ENCODE assay signal across 9 cellular contexts in the genomic region with DNA sequence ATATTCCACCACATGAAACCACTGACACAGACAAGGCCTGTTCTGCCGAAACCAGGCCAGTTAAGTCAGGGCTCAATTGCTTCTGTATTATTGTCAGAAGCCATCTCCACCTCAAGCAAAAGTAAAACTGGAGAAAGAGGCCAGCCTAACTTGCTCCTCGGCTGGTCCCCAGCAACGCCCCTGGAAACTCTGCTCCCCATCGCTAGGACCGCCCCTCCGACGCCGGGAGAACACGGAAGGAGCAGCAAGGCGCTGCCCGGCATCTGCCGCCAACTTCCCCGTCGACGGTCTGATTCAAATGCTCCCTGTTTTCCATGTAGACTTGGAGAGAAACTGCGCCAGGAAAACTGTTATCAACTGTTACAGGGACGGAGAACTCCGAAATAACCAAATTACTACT. TPM values are rescaled to one million over a fixed set of nuclear protein-coding genes. Genes with fewer than 3 reads are reported as not detected.
DNase-seq lines count a peak whose midpoint lies in the region; ATAC-seq and TF ChIP-seq lines count a peak whose summit lies in the region.
"Not testable (repeated sequence)": the region's sequence is repeated elsewhere in the genome, so short reads cannot be mapped to it uniquely, and the experiment has no call there.
"Had no signal": no experiment of that assay in that cellular context is flagged by ENCODE, and none has a peak within 500 bp of the region (broad histone marks: within the 10 kb centered on the region; RNA-seq: fewer than 3 reads in every experiment).

No MANE protein-coding gene starts in this region.

- DNase-seq in OCI-LY7 (ENCODE audit: low spot score) (peak; percentile 24), fibroblast of mammary gland (ENCODE audit: low read depth) (peak; percentile 6)
- DNase-seq in activated naive CD4-positive, alpha-beta T cell treated with anti-CD3 and anti-CD28 coated beads, Interleukin-2, amount 10 ng/mL, durations not matched to agents 7 days and 5 days: peak; percentile 25
- not testable (repeated sequence) for DNase-seq in stimulated activated naive CD8-positive, alpha-beta T cell treated with anti-CD3 and anti-CD28 coated beads, Interleukin-15, Interleukin-2, amounts not matched to agents 100 U/mL and 50 U/mL, for 24 hours

- H3K4me3 ChIP-seq in DOHH2 (ENCODE audit: low read length): peak overlapping the region; percentile 75
- peak overlapping the region; percentile 77 for H3K4me3 ChIP-seq in OCI-LY7 (ENCODE audit: low read depth, low read length, poor library complexity, severe bottlenecking)
- H3K4me3 ChIP-seq in fibroblast of mammary gland (ENCODE audit: control insufficient read depth, low read depth, low read length): peak overlapping the region; percentile 56
- H3K4me3 ChIP-seq in mesodermal cell (ENCODE audit: extremely low read depth, insufficient read depth, low read length, poor library complexity, severe bottlenecking): peak overlapping the region; percentile 43

- H3K9me3 ChIP-seq in DOHH2 (ENCODE audit: control insufficient read depth, insufficient read depth, low read length); OCI-LY7 (ENCODE audit: low read length); mesodermal cell (ENCODE audit: control insufficient read depth, low read length): not testable (repeated sequence)

- H3K4me1 Mint-ChIP-seq in activated naive CD4-positive, alpha-beta T cell treated with anti-CD3 and anti-CD28 coated beads, Interleukin-2, amount 10 ng/mL, durations not matched to agents 7 days and 5 days: peaks cover 15% of the 10 kb centered on the region

- BruUV-seq in OCI-LY7 (replicated peaks; lab: Mats Ljungman, UMichigan): not testable (repeated sequence)

- H4K20me1 ChIP-seq in DOHH2 (ENCODE audit: control insufficient read depth, insufficient read depth, low read depth, low read length); OCI-LY7 (ENCODE audit: insufficient read depth, low read length): not testable (repeated sequence)

- not testable (repeated sequence) for H3K27me3 Mint-ChIP-seq in activated naive CD4-positive, alpha-beta T cell treated with anti-CD3 and anti-CD28 coated beads, Interleukin-2, amount 10 ng/mL, durations not matched to agents 7 days and 5 days

- H3K36me3 ChIP-seq in DOHH2 (ENCODE audit: control insufficient read depth, low read length); OCI-LY7 (ENCODE audit: insufficient read depth, low read length); mesodermal cell (ENCODE audit: control insufficient read depth, insufficient read depth, low read length): not testable (repeated sequence)

- H3K9me2 ChIP-seq in DOHH2 (replicated peaks; ENCODE audit: control insufficient read depth, low read length); OCI-LY7 (ENCODE audit: insufficient read depth, low read length): not testable (repeated sequence)

- H3K27me3 ChIP-seq in DOHH2 (ENCODE audit: control insufficient read depth, low read length): not testable (repeated sequence)

- H3K4me2 ChIP-seq in DOHH2 (ENCODE audit: low read length) (peak overlapping the region; percentile 69), OCI-LY7 (ENCODE audit: low read length) (peak overlapping the region; percentile 70)

- H3K4me3 Mint-ChIP-seq in activated naive CD4-positive, alpha-beta T cell treated with anti-CD3 and anti-CD28 coated beads, Interleukin-2, amount 10 ng/mL, durations not matched to agents 7 days and 5 days: peak overlapping the region; percentile 82

- no CpG with 5 or more reads among the region's 18 CpGs for WGBS in mesodermal cell (ENCODE audit: insufficient coverage in 2 of 2), 2 experiments

- CTCF ChIA-PET in OCI-LY7 (lab: Charles Lee; ENCODE audit: unreplicated experiment); activated naive CD4-positive, alpha-beta T cell treated with anti-CD3 and anti-CD28 coated beads, Interleukin-2, amount 10 ng/mL, durations not matched to agents 7 days and 5 days (lab: Charles Lee): not testable (repeated sequence)

- H3K79me2 ChIP-seq in DOHH2 (ENCODE audit: control insufficient read depth, low read length) (peaks cover 52% of the 10 kb centered on the region), OCI-LY7 (ENCODE audit: insufficient read depth, low read depth, low read length) (peaks cover 35% of the 10 kb centered on the region)

- H3K27ac ChIP-seq in DOHH2 (ENCODE audit: low read depth, low read length) (0 out of 2 replicates have a peak overlapping the region, but pooled peaks have one; percentile 35), OCI-LY7 (ENCODE audit: low read depth, low read length, poor library complexity, severe bottlenecking) (peak overlapping the region; percentile 50)
- H3K27ac ChIP-seq in mesodermal cell (ENCODE audit: low read depth, low read length, severe bottlenecking): not testable (repeated sequence)

- intact Hi-C loops in OCI-LY7 (cut with micrococcal nuclease; ENCODE audit: unreplicated experiment): not testable (repeated sequence)

- TF ChIP-seq CTCF in DOHH2 (IDR thresholded peaks at IDR 0.05; ENCODE audit: low read depth, low read length, poor library complexity, severe bottlenecking); OCI-LY7 (conservative IDR thresholded peaks at IDR 0.05; ENCODE audit: low read length); fibroblast of mammary gland (conservative IDR thresholded peaks at IDR 0.05; ENCODE audit: control insufficient read depth, insufficient read depth, low read depth, low read length): not testable (repeated sequence)

- POLR2A ChIA-PET in OCI-LY7 (lab: Charles Lee): not testable (repeated sequence)

- ATAC-seq in GM21390 (IDR thresholded peaks at IDR 0.05; ENCODE audit: unreplicated experiment) (peak; percentile 67), HG03135 (IDR thresholded peaks at IDR 0.05; ENCODE audit: unreplicated experiment) (peak; percentile 70)
- peak; percentile 76 for ATAC-seq in stimulated activated naive CD8-positive, alpha-beta T cell treated with anti-CD3 and anti-CD28 coated beads, Interleukin-15, Interleukin-2, amounts not matched to agents 100 U/mL and 50 U/mL, for 24 hours

- not testable (repeated sequence) for H3K36me3 Mint-ChIP-seq in activated naive CD4-positive, alpha-beta T cell treated with anti-CD3 and anti-CD28 coated beads, Interleukin-2, amount 10 ng/mL, durations not matched to agents 7 days and 5 days

- H2AFZ ChIP-seq in OCI-LY7 (ENCODE audit: low read length): not testable (repeated sequence)

- not testable (repeated sequence) for H3K4me1 ChIP-seq in DOHH2 (ENCODE audit: control insufficient read depth, low read length); OCI-LY7 (ENCODE audit: insufficient read depth, low read length, poor library complexity, severe bottlenecking); mesodermal cell (ENCODE audit: control insufficient read depth, insufficient read depth, low read length, poor library complexity, severe bottlenecking)

- peak overlapping the region; percentile 91 for H3K27ac Mint-ChIP-seq in activated naive CD4-positive, alpha-beta T cell treated with anti-CD3 and anti-CD28 coated beads, Interleukin-2, amount 10 ng/mL, durations not matched to agents 7 days and 5 days

- H3K9me3 Mint-ChIP-seq in activated naive CD4-positive, alpha-beta T cell treated with anti-CD3 and anti-CD28 coated beads, Interleukin-2, amount 10 ng/mL, durations not matched to agents 7 days and 5 days: not testable (repeated sequence)

- H3F3A ChIP-seq in DOHH2 (ENCODE audit: control insufficient read depth, insufficient read depth): not testable (repeated sequence)

RNA-seq across cellular contexts. Expression of a gene that starts 26.3 kb away (rescaled TPM):
- 1.3 TPM in 2 replicates for total RNA-seq in OCI-LY7 (2014; rRNA removed; shearing (Covaris generic))
- total RNA-seq in OCI-LY7 (2022): 0.25 and 0.31 TPM in 2 replicates
- polyA plus RNA-seq in mesodermal cell (2013, experiment 1 of 2): 36.3 TPM
- 43.6 TPM for polyA plus RNA-seq in mesodermal cell (2013, experiment 2 of 2)
- total RNA-seq: cardiac septum had no signal
